ENCODE assay signal across 23 cellular contexts in the genomic region with DNA sequence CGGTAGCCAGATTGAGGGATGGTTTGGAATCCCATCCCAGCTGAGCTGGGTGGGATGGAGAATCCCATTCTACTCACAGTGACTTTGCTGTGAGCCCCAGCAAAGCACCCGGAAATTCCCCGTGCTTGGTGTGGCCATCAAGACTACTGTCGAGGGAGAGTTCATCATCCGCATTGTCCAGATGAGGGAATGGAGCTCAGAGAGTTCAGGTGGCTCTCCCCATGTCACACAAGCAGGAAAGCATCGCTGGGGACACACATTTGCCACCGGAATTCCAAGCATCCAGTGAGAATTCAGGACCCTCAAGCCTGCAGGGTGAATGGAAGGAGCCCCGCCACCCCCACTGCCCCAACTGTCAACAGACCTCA. TPM values are rescaled to one million over a fixed set of nuclear protein-coding genes. Genes with fewer than 3 reads are reported as not detected.
A peak's percentile ranks its signal among the peaks of the same experiment; 100 is the strongest.
DNase-seq lines count a peak whose midpoint lies in the region; ATAC-seq and TF ChIP-seq lines count a peak whose summit lies in the region.
"Had no signal": no experiment of that assay in that cellular context is flagged by ENCODE, and none has a peak within 500 bp of the region (broad histone marks: within the 10 kb centered on the region; RNA-seq: fewer than 3 reads in every experiment).

No MANE protein-coding gene starts in this region.

- H3K4me3 ChIP-seq in heart right ventricle (no peak overlapping the region), Peyer's patch (no peak overlapping the region), left lung (no peak overlapping the region)
- H3K4me3 ChIP-seq: GM23338 had no signal

- peak overlapping the region in 6 of 10 donors; percentile 17 to 72 (median 37) for H3K27ac ChIP-seq in heart right ventricle
- H3K27ac ChIP-seq in Peyer's patch, result no peak overlapping the region
- H3K27ac ChIP-seq in left lung, result no peak overlapping the region

- H3K27me3 ChIP-seq in heart right ventricle, result no peaks in the 10 kb centered on the region
- no peaks in the 10 kb centered on the region for H3K27me3 ChIP-seq in Peyer's patch
- H3K27me3 ChIP-seq in left lung, result no peaks in the 10 kb centered on the region

- H3K36me3 ChIP-seq in heart right ventricle (peaks cover 0 to 27% (median 0%) of the 10 kb centered on the region in 9 donors), Peyer's patch (no peaks in the 10 kb centered on the region), left lung (peaks cover 0 to 33% of the 10 kb centered on the region in 2 donors)

- H3K4me1 ChIP-seq in heart right ventricle (peaks cover 2 to 57% (median 25%) of the 10 kb centered on the region in 9 donors), Peyer's patch (no peaks in the 10 kb centered on the region), left lung (no peaks in the 10 kb centered on the region)

- TF ChIP-seq POLR2A in Peyer's patch (IDR thresholded peaks at IDR 0.05), result no peak

- ATAC-seq in heart right ventricle (no peak), Right ventricle myocardium superior (ENCODE audit: poor library complexity) (no peak), left lung (no peak)
- ATAC-seq: CD8-positive, alpha-beta T cell; GM23338; HCT116 had no signal

- DNase-seq in heart right ventricle, result no peak
- DNase-seq in Right ventricle myocardium superior, result no peak
- peak in 2 of 3 donors; percentile 28 to 36 for DNase-seq in Peyer's patch
- peak; percentile 53 for DNase-seq in mesenteric fat pad (ENCODE audit: low spot score)
- DNase-seq in activated effector memory CD4-positive, alpha-beta T cell treated with Interleukin-2 at 50 U/mL for 16 hours, result no peak
- no peak for DNase-seq in left lung
- no peak for DNase-seq in AML-193 (lab: John Stamatoyannopoulos, UW)
- DNase-seq: CD8-positive, alpha-beta T cell; DND-41; KBM-7; NCI-H1092; NCI-H1436; NCI-H187 treated with DMSO at 0.1 percent for 48 hours; NCI-H2107; NCI-H446 treated with DMSO at 0.1 percent for 48 hours; NCI-H526 treated with DMSO at 0.1 percent for 48 hours; OCI-M1; SHP77 had no signal

- intact Hi-C loops in heart right ventricle (cut with DNase I), result loop anchor here in 4 of 10 donors (2.0 to 10.0 kb wide), 5 partner anchors 50 to 137 kb away; partner anchors contain the start of gene HRH2 (in 2 of the 4)
- intact Hi-C loops in Right ventricle myocardium superior (cut with DNase I), result no loop called here
- intact Hi-C loops in left lung (cut with DNase I), result loop anchor here in 1 of 2 donors (10.0 kb wide), 1 partner anchor 177 kb away; no protein-coding TSS in a partner anchor

- TF ChIP-seq CTCF in heart right ventricle (IDR thresholded peaks at IDR 0.05) (no peak), Peyer's patch (IDR thresholded peaks at IDR 0.05) (no peak), left lung (IDR thresholded peaks at IDR 0.05) (no peak)

- peaks cover 0 to 27% (median 6%) of the 10 kb centered on the region in 11 donors for H3K9me3 ChIP-seq in heart right ventricle
- H3K9me3 ChIP-seq in Peyer's patch, result peaks cover 0 to 3% (median 0%) of the 10 kb centered on the region in 4 donors
- H3K9me3 ChIP-seq in left lung, result peaks cover 0 to 22% of the 10 kb centered on the region in 2 donors
- H3K9me3 ChIP-seq: SK-N-SH had no signal

- WGBS in heart right ventricle, 2 donors, result 71 to 82% methylated on average over 8 of the region's 8 CpGs

RNA-seq across cellular contexts. Expression of gene HRH2, which starts 54.4 kb away (rescaled TPM):
- total RNA-seq in heart right ventricle (10 to 100 TPM; 36.5 to 78.7 (median 52.8) TPM), Right ventricle myocardium superior (41.2 TPM), Peyer's patch (1 to 10 TPM in 3 of 4 donors, under 1 TPM in 1; 0.83 to 8.6 (median 2.2) TPM), mesenteric fat pad (12.5 TPM), left lung (10 to 100 TPM in 1 of 2 donors, 1 to 10 TPM in 1; 4.1 to 22.0 TPM)
- polyA plus RNA-seq in heart right ventricle, result 10 to 100 TPM; 12.2 to 24.8 TPM
- total RNA-seq: A673 had no signal
- polyA plus RNA-seq: BJ had no signal

Comparison
In these comparisons a context has a peak if more than half of its experiments do, and no peak if none do; other contexts are left out.
1. DNase-seq: peak in Peyer's patch (2 of 3) and mesenteric fat pad (single experiment); none in heart right ventricle (0 of 2), Right ventricle myocardium superior (single experiment), activated effector memory CD4-positive, alpha-beta T cell treated with Interleukin-2 at 50 U/mL for 16 hours (single experiment), left lung (0 of 2) and AML-193 (0 of 2).
2. H3K27ac ChIP-seq: peak in heart right ventricle (6 of 10); none in Peyer's patch (0 of 4) and left lung (0 of 2).